ENCODE assay signal across 12 cellular contexts in genomic region chr7:100372694-100373093, GRCh38. TPM values are rescaled to one million over a fixed set of nuclear protein-coding genes. Genes with fewer than 3 reads are reported as not detected.
DNase-seq lines count a peak whose midpoint lies in the region; ATAC-seq, FAIRE-seq and TF ChIP-seq lines count a peak whose summit lies in the region.
"Had no signal": no experiment of that assay in that cellular context is flagged by ENCODE, and none has a peak within 500 bp of the region (broad histone marks: within the 10 kb centered on the region; RNA-seq: fewer than 3 reads in every experiment).

No MANE protein-coding gene starts in this region.

- H3K9me3 Mint-ChIP-seq in naive B cell, result no peaks in the 10 kb centered on the region

- no peak overlapping the region for H3K4me2 ChIP-seq in K562 (ENCODE audit: insufficient read depth, low read length)

- ATAC-seq in left cardiac atrium (no peak), K562 (peak; percentile 3), naive B cell (ENCODE audit: low read depth in 2 of 2) (no peak), aorta (ENCODE audit: low FRiP score) (peak; percentile 1)

- intact Hi-C loops in left cardiac atrium (cut with DNase I), result no loop called here
- intact Hi-C loops in K562 (cut with micrococcal nuclease), result loop anchor here (5.0 kb wide), 1 partner anchor 35 kb away; no protein-coding TSS in a partner anchor
- intact Hi-C loops in aorta (cut with DNase I), result no loop called here
- intact Hi-C loops in uterus (cut with DNase I; ENCODE audit: low total_unique reads), result no loop called here

- DNase-seq in right atrium auricular region (ENCODE audit: low spot score), result no peak
- no peak for DNase-seq in left cardiac atrium
- DNase-seq in K562 (ENCODE audit: extremely low read depth in 1 of 4, low spot score in 3 of 4), result no peak
- DNase-seq in naive B cell, result no peak
- DNase-seq in aorta, result peak in 1 of 2 donors; percentile 51
- DNase-seq in stimulated activated CD8-positive, alpha-beta memory T cell treated with anti-CD3 and anti-CD28 coated beads, Interleukin-4, amount 100 ng/mL, for 48 hours, result no peak
- no peak for DNase-seq in uterus
- no peak for DNase-seq in SW 1271 (lab: John Stamatoyannopoulos, UW)
- DNase-seq: NCI-H187 treated with DMSO at 0.1 percent for 48 hours; stimulated activated CD4-positive, alpha-beta T cell treated with anti-CD3 and anti-CD28 coated beads, Interleukin-4, amount 100 ng/mL, for 1 hour; T-helper 9 cell had no signal

- CTCF ChIA-PET in K562 (lab: Yijun Ruan, JAX; ENCODE audit: low intra/inter-chr PET ratio), result no interaction called here

- no peaks in the 10 kb centered on the region for H3K27me3 Mint-ChIP-seq in naive B cell

- H3K27ac ChIP-seq in right atrium auricular region, result peak overlapping the region; percentile 10 to 46
- 0 out of 3 replicates have a peak overlapping the region, but pooled peaks have one; percentile 22 for H3K27ac ChIP-seq in K562 (ENCODE audit: extremely low read depth, low read depth, low read length)
- no peak overlapping the region for H3K27ac ChIP-seq in aorta (ENCODE audit: low read depth in 1 of 2, low read length in 2 of 2)
- H3K27ac ChIP-seq in uterus, result peak overlapping the region in 1 of 2 donors; percentile 10

- no peak for TF ChIP-seq CTCF in right atrium auricular region (IDR thresholded peaks at IDR 0.05)
- no peak for TF ChIP-seq CTCF in K562 (IDR thresholded peaks at IDR 0.05 in 2 of 3, conservative IDR thresholded peaks at IDR 0.05 in 1 of 3; ENCODE audit: insufficient read depth in 2 of 3, low read depth in 1 of 3, low read length in 3 of 3)
- no peak for TF ChIP-seq CTCF in uterus (IDR thresholded peaks at IDR 0.05)

- TF ChIP-seq POLR2A in K562 (conservative IDR thresholded peaks at IDR 0.05) (no peak; the same call in 1 of the 2 replicates), uterus (IDR thresholded peaks at IDR 0.05) (no peak)

- POLR2A ChIA-PET in K562 (lab: Yijun Ruan, JAX), result no interaction called here

- H3K4me3 Mint-ChIP-seq in naive B cell, result peak overlapping the region in 1 of 8 donors; percentile 15

- H3K4me3 ChIP-seq in right atrium auricular region, result no peak overlapping the region
- no peak overlapping the region for H3K4me3 ChIP-seq in K562
- no peak overlapping the region for H3K4me3 ChIP-seq in aorta (ENCODE audit: low read length in 2 of 2)
- no peak overlapping the region for H3K4me3 ChIP-seq in uterus

- H3K36me3 Mint-ChIP-seq in naive B cell, result no peaks in the 10 kb centered on the region

- H2AFZ ChIP-seq in K562 (ENCODE audit: low read depth, low read length), result no peak overlapping the region

- no peak for TF ChIP-seq RAD21 in K562 (CRISPR knock-in tag; conservative IDR thresholded peaks at IDR 0.05 in 1 of 2, IDR thresholded peaks at IDR 0.05 in 1 of 2)

- H3K9me3 ChIP-seq in right atrium auricular region (no peaks in the 10 kb centered on the region), K562 (replicated peaks; ENCODE audit: control insufficient read depth, insufficient read depth, low read depth, low read length) (no peaks in the 10 kb centered on the region), aorta (ENCODE audit: control insufficient read depth, low read length) (no peaks in the 10 kb centered on the region), uterus (no peaks in the 10 kb centered on the region)

- H3K4me1 Mint-ChIP-seq in naive B cell, result peaks cover 52 to 69% (median 57%) of the 10 kb centered on the region in 3 donors

- H3K9me1 ChIP-seq in K562 (ENCODE audit: control insufficient read depth, insufficient read depth, low read length), result no peaks in the 10 kb centered on the region

- H3K27ac Mint-ChIP-seq in naive B cell, result peak overlapping the region in 5 of 6 donors; percentile 20 to 99 (median 81)

- no peak for FAIRE-seq in K562 (lab: Jason Lieb, UNC)
- FAIRE-seq: G401.6 had no signal

- H3K27me3 ChIP-seq in right atrium auricular region (no peaks in the 10 kb centered on the region), K562 (ENCODE audit: control insufficient read depth in 2 of 2, insufficient read depth in 2 of 2, low read length in 2 of 2) (no peaks in the 10 kb centered on the region), aorta (ENCODE audit: control insufficient read depth in 1 of 2, insufficient read depth in 2 of 2, low read length in 1 of 2) (no peaks in the 10 kb centered on the region), uterus (no peaks in the 10 kb centered on the region)

- H3K4me1 ChIP-seq in right atrium auricular region (peaks cover 0 to 3% of the 10 kb centered on the region in 2 donors), K562 (replicated peaks in 1 of 2; ENCODE audit: control insufficient read depth in 2 of 2, insufficient read depth in 2 of 2, low read length in 2 of 2) (peaks cover 4 to 43% of the 10 kb centered on the region in 2 experiments; a peak in 4 of 5 replicates), aorta (ENCODE audit: control insufficient read depth in 1 of 2, insufficient read depth in 2 of 2, low read length in 2 of 2) (no peaks in the 10 kb centered on the region), uterus (no peaks in the 10 kb centered on the region)

- H3K9ac ChIP-seq in K562 (ENCODE audit: insufficient read depth in 1 of 2, low read depth in 2 of 2, low read length in 2 of 2), result peak overlapping the region in 1 of 2 experiments; percentile 76; a peak in 2 of 4 replicates

- in situ Hi-C loops in K562 (cut with MboI), result no loop called here

- no peak for TF ChIP-seq EP300 in K562 (IDR thresholded peaks at IDR 0.05; ENCODE audit: low read length)

- BruUV-seq in K562 (replicated peaks; lab: Mats Ljungman, UMichigan), result no TSS peak

- no peaks in the 10 kb centered on the region for H3K79me2 ChIP-seq in K562 (ENCODE audit: control insufficient read depth, insufficient read depth, low read length)

- WGBS in K562 (ENCODE audit: insufficient coverage, low coverage, missing lambda C conversion rate), result 76% methylated on average over 6 of the region's 6 CpGs
- 55 to 64% methylated on average over 5 to 6 of the region's 6 CpGs for WGBS in aorta, 2 donors

- H3K36me3 ChIP-seq in right atrium auricular region, result no peaks in the 10 kb centered on the region
- no peaks in the 10 kb centered on the region for H3K36me3 ChIP-seq in K562 (ENCODE audit: control insufficient read depth, insufficient read depth, low read length)
- H3K36me3 ChIP-seq in aorta (ENCODE audit: control insufficient read depth in 1 of 2, insufficient read depth in 2 of 2, low read length in 1 of 2), result no peaks in the 10 kb centered on the region
- no peaks in the 10 kb centered on the region for H3K36me3 ChIP-seq in uterus

- no peaks in the 10 kb centered on the region for H4K20me1 ChIP-seq in K562 (replicated peaks; ENCODE audit: control insufficient read depth, insufficient read depth, low read length)

RNA-seq across cellular contexts. Expression of gene PILRA, which starts 0.6 kb away (rescaled TPM):
- total RNA-seq in right atrium auricular region (1 to 10 TPM; 2.6 to 6.2 TPM), left cardiac atrium (1 to 10 TPM; 3.7 to 6.5 TPM), K562 (2014; rRNA removed) (0.23 and 0.41 TPM in 2 replicates), K562 (2014; rRNA removed; fragmentation: Illumina TruSeq; extraction: Trizol) (0.32 and 0.47 TPM in 2 replicates), K562 (2015; rRNA removed; fragmentation: Illumina TruSeq; extraction: Trizol) (0.34 and 0.65 TPM in 2 replicates), K562 (2021) (0.83 and 0.95 TPM in 2 replicates), aorta (10 to 100 TPM; 11.2 to 21.5 TPM), uterus (10 to 100 TPM in 1 of 4 donors, 1 to 10 TPM in 3; 3.3 to 20.6 (median 6.7) TPM)
- total RNA-seq in K562 (2011; cell fraction: chromatin; rRNA removed; ENCODE audit: low replicate concordance), result 9.0 and 11.0 TPM in 2 replicates
- 5.9 and 6.2 TPM in 2 replicates for total RNA-seq in K562 (2011; cell fraction: nucleolus; rRNA removed)
- total RNA-seq in K562 (2011; cell fraction: nucleoplasm; rRNA removed), result 8.1 and 8.8 TPM in 2 replicates
- polyA plus RNA-seq in K562 (2011; rRNA removed) (1.8 and 3.1 TPM in 2 replicates), K562 (2014; fragmentation: Illumina TruSeq; extraction: Trizol) (0.73 and 0.93 TPM in 2 replicates), K562 (2014; fragmentation: Nextera tagmentation; extraction: Ambion mirVana) (under 1 TPM; 0.13 to 0.21 TPM), K562 (2014; rRNA removed) (0.62 and 1.6 TPM in 2 replicates), naive B cell (ENCODE audit: low read depth in 6 of 6) (1 to 10 TPM in 1 of 6 donors, under 1 TPM in 4, not detected in 1; 0.53 to 1.8 (median 0.53) TPM), aorta (10 to 100 TPM in 1 of 2 donors, 1 to 10 TPM in 1; 5.8 to 10.6 TPM)
- 1.8 and 3.1 TPM in 2 replicates for polyA plus RNA-seq in K562 (2011; cell fraction: cytosol; rRNA removed)
- 12.1 and 14.8 TPM in 2 replicates for polyA plus RNA-seq in K562 (2011; cell fraction: nucleus; rRNA removed)
- polyA plus RNA-seq in K562 (2012), result 0.79 and 2.9 TPM in 2 replicates
- 0.30 TPM in 1 of 2 replicates, not detected in the other for polyA minus RNA-seq in K562 (2011; rRNA and poly(A)+ RNA removed)
- not detected in 2 replicates for polyA minus RNA-seq in K562 (2011; cell fraction: cytosol; rRNA and poly(A)+ RNA removed)
- 1.1 and 1.6 TPM in 2 replicates for polyA minus RNA-seq in K562 (2011; cell fraction: nucleus; rRNA and poly(A)+ RNA removed)

RNA-seq across cellular contexts. Expression of gene PILRB, which starts 14.8 kb away (rescaled TPM):
- 1 to 10 TPM; 9.3 to 9.8 TPM for total RNA-seq in right atrium auricular region
- total RNA-seq in left cardiac atrium, result 10 to 100 TPM; 11.6 to 12.5 TPM
- total RNA-seq in K562 (2011; cell fraction: chromatin; rRNA removed; ENCODE audit: low replicate concordance), result 248 and 523 TPM in 2 replicates
- 303 and 304 TPM in 2 replicates for total RNA-seq in K562 (2011; cell fraction: nucleolus; rRNA removed)
- 245 and 257 TPM in 2 replicates for total RNA-seq in K562 (2011; cell fraction: nucleoplasm; rRNA removed)
- 37.0 and 37.7 TPM in 2 replicates for total RNA-seq in K562 (2014; rRNA removed)
- total RNA-seq in K562 (2014; rRNA removed; fragmentation: Illumina TruSeq; extraction: Trizol), result 14.4 and 25.4 TPM in 2 replicates
- total RNA-seq in K562 (2015; rRNA removed; fragmentation: Illumina TruSeq; extraction: Trizol), result 30.7 and 32.3 TPM in 2 replicates
- 39.0 and 45.3 TPM in 2 replicates for total RNA-seq in K562 (2021)
- polyA plus RNA-seq in K562 (2011; rRNA removed), result 39.2 and 56.1 TPM in 2 replicates
- 30.7 and 45.8 TPM in 2 replicates for polyA plus RNA-seq in K562 (2011; cell fraction: cytosol; rRNA removed)
- polyA plus RNA-seq in K562 (2011; cell fraction: nucleus; rRNA removed), result 448 and 634 TPM in 2 replicates
- polyA plus RNA-seq in K562 (2012), result 39.7 and 51.9 TPM in 2 replicates
- 49.9 and 56.7 TPM in 2 replicates for polyA plus RNA-seq in K562 (2014; fragmentation: Illumina TruSeq; extraction: Trizol)
- 1 to 10 TPM; 6.2 to 7.1 TPM for polyA plus RNA-seq in K562 (2014; fragmentation: Nextera tagmentation; extraction: Ambion mirVana)
- polyA plus RNA-seq in K562 (2014; rRNA removed), result 94.6 and 99.3 TPM in 2 replicates
- polyA minus RNA-seq in K562 (2011; rRNA and poly(A)+ RNA removed), result 8.3 and 12.6 TPM in 2 replicates
- 2.9 and 8.4 TPM in 2 replicates for polyA minus RNA-seq in K562 (2011; cell fraction: cytosol; rRNA and poly(A)+ RNA removed)
- polyA minus RNA-seq in K562 (2011; cell fraction: nucleus; rRNA and poly(A)+ RNA removed), result 43.1 and 49.8 TPM in 2 replicates
- 10 to 100 TPM in 2 of 6 donors, 1 to 10 TPM in 4; 3.5 to 28.7 (median 7.0) TPM for polyA plus RNA-seq in naive B cell (ENCODE audit: low read depth in 6 of 6)
- 10 to 100 TPM; 30.7 to 51.2 TPM for total RNA-seq in aorta
- polyA plus RNA-seq in aorta, result 100 to 1,000 TPM in 1 of 2 donors, 10 to 100 TPM in 1; 13.9 to 186 TPM
- total RNA-seq in uterus, result 10 to 100 TPM; 13.4 to 66.1 (median 56.3) TPM

RNA-seq across cellular contexts. Expression of gene ZCWPW1, which starts 55.8 kb away (rescaled TPM):
- total RNA-seq in right atrium auricular region (1 to 10 TPM; 2.1 to 8.5 TPM), left cardiac atrium (1 to 10 TPM; 3.6 to 4.9 TPM), K562 (2014; rRNA removed) (1.3 and 1.7 TPM in 2 replicates), K562 (2014; rRNA removed; fragmentation: Illumina TruSeq; extraction: Trizol) (0.84 and 1.8 TPM in 2 replicates), K562 (2015; rRNA removed; fragmentation: Illumina TruSeq; extraction: Trizol) (1.2 and 1.7 TPM in 2 replicates), K562 (2021) (0.86 and 0.94 TPM in 2 replicates), aorta (1 to 10 TPM; 2.2 to 4.4 TPM), uterus (1 to 10 TPM in 3 of 4 donors, not detected in 1; 1.5 to 6.1 (median 5.2) TPM)
- total RNA-seq in K562 (2011; cell fraction: chromatin; rRNA removed; ENCODE audit: low replicate concordance), result 2.4 and 3.7 TPM in 2 replicates
- total RNA-seq in K562 (2011; cell fraction: nucleolus; rRNA removed), result 2.0 and 2.6 TPM in 2 replicates
- 1.8 and 3.5 TPM in 2 replicates for total RNA-seq in K562 (2011; cell fraction: nucleoplasm; rRNA removed)
- polyA plus RNA-seq in K562 (2011; rRNA removed) (1.5 and 1.7 TPM in 2 replicates), K562 (2014; fragmentation: Illumina TruSeq; extraction: Trizol) (0.79 and 1.4 TPM in 2 replicates), K562 (2014; fragmentation: Nextera tagmentation; extraction: Ambion mirVana) (under 1 TPM; 0.18 to 0.41 TPM), K562 (2014; rRNA removed) (0.61 and 1.6 TPM in 2 replicates), naive B cell (ENCODE audit: low read depth in 6 of 6) (10 to 100 TPM in 5 of 6 donors, 1 to 10 TPM in 1; 9.4 to 24.9 (median 13.3) TPM), aorta (10 to 100 TPM in 1 of 2 donors, 1 to 10 TPM in 1; 4.0 to 18.7 TPM)
- 0.67 and 0.81 TPM in 2 replicates for polyA plus RNA-seq in K562 (2011; cell fraction: cytosol; rRNA removed)
- 3.7 and 4.2 TPM in 2 replicates for polyA plus RNA-seq in K562 (2011; cell fraction: nucleus; rRNA removed)
- polyA plus RNA-seq in K562 (2012), result 2.2 and 3.0 TPM in 2 replicates
- 0.84 and 0.91 TPM in 2 replicates for polyA minus RNA-seq in K562 (2011; rRNA and poly(A)+ RNA removed)
- polyA minus RNA-seq in K562 (2011; cell fraction: cytosol; rRNA and poly(A)+ RNA removed), result 0.86 and 1.5 TPM in 2 replicates
- polyA minus RNA-seq in K562 (2011; cell fraction: nucleus; rRNA and poly(A)+ RNA removed), result 1.2 and 1.6 TPM in 2 replicates

RNA-seq across cellular contexts. Expression of gene MEPCE, which starts 56.9 kb away (rescaled TPM):
- total RNA-seq in right atrium auricular region (10 to 100 TPM; 12.6 to 21.9 TPM), left cardiac atrium (10 to 100 TPM; 20.9 to 23.9 TPM), K562 (2014; rRNA removed) (50.6 and 65.4 TPM in 2 replicates), K562 (2014; rRNA removed; fragmentation: Illumina TruSeq; extraction: Trizol) (24.9 and 29.5 TPM in 2 replicates), K562 (2015; rRNA removed; fragmentation: Illumina TruSeq; extraction: Trizol) (60.3 and 60.4 TPM in 2 replicates), K562 (2021) (72.8 and 76.3 TPM in 2 replicates), aorta (10 to 100 TPM; 26.3 to 31.8 TPM), uterus (10 to 100 TPM; 21.2 to 44.2 (median 30.2) TPM)
- 33.3 and 101 TPM in 2 replicates for total RNA-seq in K562 (2011; cell fraction: chromatin; rRNA removed; ENCODE audit: low replicate concordance)
- total RNA-seq in K562 (2011; cell fraction: nucleolus; rRNA removed), result 57.9 and 76.5 TPM in 2 replicates
- total RNA-seq in K562 (2011; cell fraction: nucleoplasm; rRNA removed), result 40.2 and 43.9 TPM in 2 replicates
- polyA plus RNA-seq in K562 (2011; rRNA removed) (16.1 and 16.7 TPM in 2 replicates), K562 (2014; fragmentation: Illumina TruSeq; extraction: Trizol) (66.5 and 77.3 TPM in 2 replicates), K562 (2014; fragmentation: Nextera tagmentation; extraction: Ambion mirVana) (10 to 100 TPM; 10.9 to 13.7 TPM), K562 (2014; rRNA removed) (42.7 and 44.1 TPM in 2 replicates), naive B cell (ENCODE audit: low read depth in 6 of 6) (10 to 100 TPM; 10.9 to 24.6 (median 19.5) TPM), aorta (10 to 100 TPM; 13.0 to 27.2 TPM)
- 13.0 and 28.0 TPM in 2 replicates for polyA plus RNA-seq in K562 (2011; cell fraction: cytosol; rRNA removed)
- polyA plus RNA-seq in K562 (2011; cell fraction: nucleus; rRNA removed), result 23.6 and 47.0 TPM in 2 replicates
- polyA plus RNA-seq in K562 (2012), result 54.7 and 58.7 TPM in 2 replicates
- 20.0 and 29.4 TPM in 2 replicates for polyA minus RNA-seq in K562 (2011; rRNA and poly(A)+ RNA removed)
- polyA minus RNA-seq in K562 (2011; cell fraction: cytosol; rRNA and poly(A)+ RNA removed), result 18.7 and 24.0 TPM in 2 replicates
- 27.9 and 29.5 TPM in 2 replicates for polyA minus RNA-seq in K562 (2011; cell fraction: nucleus; rRNA and poly(A)+ RNA removed)

Comparison
In these comparisons a context has a peak if more than half of its experiments do, and no peak if none do; other contexts are left out.
1. H3K27ac ChIP-seq: peak in right atrium auricular region (2 of 2) and K562 (single experiment); none in aorta (0 of 2).
2. ATAC-seq: peak in K562 (single experiment) and aorta (single experiment); none in left cardiac atrium (0 of 2) and naive B cell (0 of 2).